In genomic region chr20:35023624-35024023, GRCh38 we compare ENCODE assay signal across 28 cellular contexts.
"Had no signal": no experiment of that assay in that cellular context is flagged by ENCODE, and none has a peak within 500 bp of the region (broad histone marks: within the 10 kb centered on the region; RNA-seq: fewer than 3 reads in every experiment).

No MANE protein-coding gene starts in this region.

- H3K4me3 Mint-ChIP-seq: activated B cell treated with CpG ODN at 0.5 μM for 24 hours; activated CD4-positive, alpha-beta memory T cell treated with anti-CD3 and anti-CD28 coated beads for 36 hours; activated CD4-positive, alpha-beta T cell treated with anti-CD3 and anti-CD28 coated beads, Interleukin-2, amount 10 ng/mL, durations not matched to agents 7 days and 5 days; activated naive CD8-positive, alpha-beta T cell; activated T-cell treated with anti-CD3 and anti-CD28 coated beads, Interleukin-2, amount 50 U/mL, for 4 hours; brain; IgD-negative memory B cell; T-helper 17 cell had no signal

- H3K4me2 ChIP-seq: KMS-11 had no signal

- H3K27me3 Mint-ChIP-seq: activated B cell treated with CpG ODN at 0.5 μM for 24 hours; activated CD4-positive, alpha-beta memory T cell treated with anti-CD3 and anti-CD28 coated beads for 36 hours; activated CD4-positive, alpha-beta T cell treated with anti-CD3 and anti-CD28 coated beads, Interleukin-2, amount 10 ng/mL, durations not matched to agents 7 days and 5 days; activated naive CD8-positive, alpha-beta T cell; brain; IgD-negative memory B cell; T-helper 17 cell had no signal

- ATAC-seq: activated T-cell treated with anti-CD3 and anti-CD28 coated beads, Interleukin-2, amount 50 U/mL, for 4 hours; Panc1; T-helper 17 cell had no signal

- H3K27ac ChIP-seq: KMS-11 had no signal

- H3K9ac ChIP-seq: KMS-11 had no signal

- DNase-seq: activated B cell treated with CpG ODN at 0.5 μM for 24 hours; activated CD4-positive, alpha-beta memory T cell treated with anti-CD3 and anti-CD28 coated beads for 36 hours; activated CD4-positive, alpha-beta T cell treated with anti-CD3 and anti-CD28 coated beads for 1 hour; activated CD4-positive, alpha-beta T cell treated with anti-CD3 and anti-CD28 coated beads, Interleukin-2, amount 10 ng/mL, durations not matched to agents 7 days and 5 days; activated CD8-positive, alpha-beta memory T cell treated with anti-CD3 and anti-CD28 coated beads for 24 hours; activated effector memory CD4-positive, alpha-beta T cell treated with anti-CD3 and anti-CD28 coated beads, Interleukin-2, amount 50 U/mL, for 16 hours; activated naive CD4-positive, alpha-beta T cell treated with Interleukin-2 at 50 U/mL for 16 hours; activated T-cell treated with anti-CD3 and anti-CD28 coated beads, Interleukin-2, amount 50 U/mL, for 4 hours; amygdala; MV-4-11; NCI-H1105; NCI-H1436; NCI-H1694 treated with DMSO at 0.1 percent for 48 hours; NCI-H2029 treated with DMSO at 0.1 percent for 48 hours; NCI-H345; NCI-H510A treated with DMSO at 0.1 percent for 48 hours; NCI-H69; NK-92 treated with Interleukin-12 subunit alpha and Interleukin-12 subunit beta, amount 100 ng/mL, for 24 hours; OCI-M1; RPMI8226; SHP77; T-helper 17 cell; T-helper 9 cell had no signal

- H3K9me3 Mint-ChIP-seq: activated B cell treated with CpG ODN at 0.5 μM for 24 hours; activated CD4-positive, alpha-beta memory T cell treated with anti-CD3 and anti-CD28 coated beads for 36 hours; activated CD4-positive, alpha-beta T cell treated with anti-CD3 and anti-CD28 coated beads, Interleukin-2, amount 10 ng/mL, durations not matched to agents 7 days and 5 days; activated T-cell treated with anti-CD3 and anti-CD28 coated beads, Interleukin-2, amount 50 U/mL, for 4 hours; brain; IgD-negative memory B cell had no signal

- H3K27ac Mint-ChIP-seq: activated CD4-positive, alpha-beta memory T cell treated with anti-CD3 and anti-CD28 coated beads for 36 hours; activated CD4-positive, alpha-beta T cell treated with anti-CD3 and anti-CD28 coated beads, Interleukin-2, amount 10 ng/mL, durations not matched to agents 7 days and 5 days; IgD-negative memory B cell; T-helper 17 cell had no signal
